In genomic region chr7:39338716-39339115, GRCh38 we compare ENCODE assay signal across 1 cellular context.
TF ChIP-seq lines count a peak whose summit lies in the region.

No MANE protein-coding gene starts in this region.

TF ChIP-seq in liver, 16 proteins besides CTCF, POLR2A, EP300 and RAD21 (continued from another document):
- TF ChIP-seq ZBTB33 (IDR thresholded peaks at IDR 0.05): no peak
